In the genomic region with DNA sequence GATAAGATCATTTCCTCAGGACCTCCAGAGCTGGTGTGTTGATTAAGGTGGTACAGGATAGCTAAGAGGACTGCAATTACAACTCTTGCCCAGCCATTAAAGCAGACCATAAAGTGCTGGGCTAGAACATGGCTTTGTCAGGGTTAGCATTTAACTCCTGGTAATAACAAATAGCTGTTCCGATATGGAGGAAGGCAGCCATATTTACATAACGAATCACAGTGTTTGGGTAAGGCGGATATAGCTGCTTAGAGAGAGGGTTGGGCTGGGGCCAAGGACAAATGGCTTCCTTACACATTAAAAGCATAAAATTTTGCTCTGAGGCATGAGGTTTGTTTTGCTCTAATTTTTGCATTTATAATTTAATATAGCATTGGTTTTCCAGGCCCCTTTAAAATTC, we compare ENCODE assay signal across 18 cellular contexts.
DNase-seq lines count a peak whose midpoint lies in the region; TF ChIP-seq lines count a peak whose summit lies in the region.
"Had no signal": no experiment of that assay in that cellular context is flagged by ENCODE, and none has a peak within 500 bp of the region (broad histone marks: within the 10 kb centered on the region; RNA-seq: fewer than 3 reads in every experiment).

No MANE protein-coding gene starts in this region.

- H3K27me3 Mint-ChIP-seq in nephron (ENCODE audit: low read depth), result no peaks in the 10 kb centered on the region
- H3K27me3 Mint-ChIP-seq: activated naive CD4-positive, alpha-beta T cell treated with anti-CD3 and anti-CD28 coated beads, Interleukin-2, amount 10 ng/mL, durations not matched to agents 7 days and 5 days; CD4-positive, CD25-positive, alpha-beta regulatory T cell had no signal

- H3K36me3 Mint-ChIP-seq in nephron (ENCODE audit: low read depth), result no peaks in the 10 kb centered on the region
- H3K36me3 Mint-ChIP-seq: activated naive CD4-positive, alpha-beta T cell treated with anti-CD3 and anti-CD28 coated beads, Interleukin-2, amount 10 ng/mL, durations not matched to agents 7 days and 5 days; CD4-positive, CD25-positive, alpha-beta regulatory T cell had no signal

- DNase-seq in DMS153 treated with DMSO at 0.1 percent for 48 hours (lab: John Stamatoyannopoulos, UW; ENCODE audit: unreplicated experiment) (peak; percentile 17), M059J (ENCODE audit: low read depth) (peak; percentile 34), dermis blood vessel endothelial cell (peak; percentile 23), HPDE6-E6E7 (ENCODE audit: extremely low spot score) (no peak), coronary artery (ENCODE audit: low spot score) (no peak), NCI-H345 (lab: John Stamatoyannopoulos, UW) (no peak)
- DNase-seq in activated naive CD4-positive, alpha-beta T cell (lab: John Stamatoyannopoulos, UW), result no peak
- DNase-seq: activated naive CD4-positive, alpha-beta T cell treated with anti-CD3 and anti-CD28 coated beads, Interleukin-2, amount 10 ng/mL, durations not matched to agents 7 days and 5 days; caudate nucleus; CD4-positive, CD25-positive, alpha-beta regulatory T cell; GDM1; GOT3; left ventricle myocardium superior; NCI-H2227 treated with DMSO at 0.1 percent for 48 hours; right cardiac atrium; stimulated activated CD4-positive, alpha-beta T cell treated with anti-CD3 and anti-CD28 coated beads, Interleukin-4, amount 100 ng/mL, for 24 hours had no signal

- TF ChIP-seq CTCF in nephron (IDR thresholded peaks at IDR 0.05; ENCODE audit: unreplicated experiment in 3 of 3) (no peak), coronary artery (IDR thresholded peaks at IDR 0.05) (no peak)

- H3K4me1 Mint-ChIP-seq in nephron, result no peaks in the 10 kb centered on the region
- H3K4me1 Mint-ChIP-seq: activated naive CD4-positive, alpha-beta T cell treated with anti-CD3 and anti-CD28 coated beads, Interleukin-2, amount 10 ng/mL, durations not matched to agents 7 days and 5 days had no signal

- no peak overlapping the region for H3K4me3 Mint-ChIP-seq in nephron
- H3K4me3 Mint-ChIP-seq: activated naive CD4-positive, alpha-beta T cell treated with anti-CD3 and anti-CD28 coated beads, Interleukin-2, amount 10 ng/mL, durations not matched to agents 7 days and 5 days; CD4-positive, CD25-positive, alpha-beta regulatory T cell had no signal

- H3K27ac Mint-ChIP-seq in nephron, result peak overlapping the region in 2 of 3 experiments; percentile 24 to 42
- H3K27ac Mint-ChIP-seq: activated naive CD4-positive, alpha-beta T cell treated with anti-CD3 and anti-CD28 coated beads, Interleukin-2, amount 10 ng/mL, durations not matched to agents 7 days and 5 days; CD4-positive, CD25-positive, alpha-beta regulatory T cell had no signal

- no peak overlapping the region for H3K27ac ChIP-seq in coronary artery
- H3K27ac ChIP-seq: KMS-11 had no signal

- H3K4me3 ChIP-seq in coronary artery, result no peak overlapping the region

- no peaks in the 10 kb centered on the region for H3K9me3 Mint-ChIP-seq in nephron
- H3K9me3 Mint-ChIP-seq: activated naive CD4-positive, alpha-beta T cell treated with anti-CD3 and anti-CD28 coated beads, Interleukin-2, amount 10 ng/mL, durations not matched to agents 7 days and 5 days had no signal

Comparison
In these comparisons a context has a peak if more than half of its experiments do, and no peak if none do; other contexts are left out.
1. DNase-seq: peak in DMS153 treated with DMSO at 0.1 percent for 48 hours (single experiment), M059J (single experiment) and dermis blood vessel endothelial cell (single experiment); none in activated naive CD4-positive, alpha-beta T cell (0 of 4), HPDE6-E6E7 (single experiment), coronary artery (single experiment) and NCI-H345 (single experiment).